ENCODE assay signal across 8 cellular contexts in the genomic region with DNA sequence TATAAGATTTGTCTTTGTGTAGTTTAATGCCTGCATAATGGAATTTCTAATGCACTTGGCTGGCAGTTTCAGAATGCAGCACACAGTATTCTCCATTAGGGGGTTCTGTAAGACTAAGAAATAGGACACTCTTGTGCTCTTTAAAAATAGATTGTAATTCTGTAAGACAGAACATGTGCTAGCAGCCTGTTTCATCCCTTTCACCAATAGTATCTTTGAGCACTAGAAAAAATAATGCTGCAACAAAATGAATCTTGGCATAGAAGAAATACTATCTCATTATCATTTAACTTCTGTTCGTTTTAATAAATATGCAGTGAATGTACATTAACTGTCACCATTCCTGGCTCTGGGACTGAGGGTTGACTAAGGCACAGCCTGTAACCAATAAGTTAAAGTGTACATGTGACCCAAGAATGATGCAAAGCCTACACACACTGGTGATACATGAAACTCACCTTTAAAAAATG. TPM values are rescaled to one million over a fixed set of nuclear protein-coding genes. Genes with fewer than 3 reads are reported as not detected.
DNase-seq lines count a peak whose midpoint lies in the region; ATAC-seq and TF ChIP-seq lines count a peak whose summit lies in the region.

No MANE protein-coding gene starts in this region.

- H3K36me3 Mint-ChIP-seq in effector memory CD8-positive, alpha-beta T cell (ENCODE audit: insufficient read depth): no peaks in the 10 kb centered on the region
- H3K36me3 Mint-ChIP-seq in activated T-helper 2 cell treated with anti-CD3 and anti-CD28 coated beads, Interferon-gamma antibody, Interleukin-2, Interleukin-4, amounts not matched to agents 10 μg/mL and 5 μg/mL and 100 μg/mL, durations not matched to agents 14 hours and 24 hours and 36 hours (ENCODE audit: low read depth): peaks cover 2% of the 10 kb centered on the region

- intact Hi-C loops in activated T-helper 2 cell treated with anti-CD3 and anti-CD28 coated beads, Interferon-gamma antibody, Interleukin-2, Interleukin-4, amounts not matched to agents 10 μg/mL and 5 μg/mL and 100 μg/mL, durations not matched to agents 14 hours and 24 hours and 36 hours (cut with micrococcal nuclease): no loop called here

- H3K27ac ChIP-seq in C4-2B: no peak overlapping the region

- peaks cover 2 to 4% of the 10 kb centered on the region in 2 donors for H3K4me1 Mint-ChIP-seq in effector memory CD8-positive, alpha-beta T cell (ENCODE audit: low read depth in 2 of 2)
- H3K4me1 Mint-ChIP-seq in activated T-helper 2 cell treated with anti-CD3 and anti-CD28 coated beads, Interferon-gamma antibody, Interleukin-2, Interleukin-4, amounts not matched to agents 10 μg/mL and 5 μg/mL and 100 μg/mL, durations not matched to agents 14 hours and 24 hours and 36 hours (ENCODE audit: low read depth): peaks cover 3% of the 10 kb centered on the region

- H3K4me3 Mint-ChIP-seq in effector memory CD8-positive, alpha-beta T cell: no peak overlapping the region
- H3K4me3 Mint-ChIP-seq in activated T-helper 2 cell treated with anti-CD3 and anti-CD28 coated beads, Interferon-gamma antibody, Interleukin-2, Interleukin-4, amounts not matched to agents 10 μg/mL and 5 μg/mL and 100 μg/mL, durations not matched to agents 14 hours and 24 hours and 36 hours (ENCODE audit: low read depth): no peak overlapping the region

- DNase-seq in HT-29 (ENCODE audit: low spot score): peak; percentile 68
- peak; percentile 56 for DNase-seq in OCI-M1 (lab: John Stamatoyannopoulos, UW)
- DNase-seq in effector memory CD8-positive, alpha-beta T cell: no peak
- peak; percentile 66 for DNase-seq in middle frontal gyrus (ENCODE audit: extremely low spot score, low spot score)
- no peak for DNase-seq in stimulated activated CD4-positive, alpha-beta T cell treated with anti-CD3 and anti-CD28 coated beads, Interleukin-4, amount 100 ng/mL, for 1 hour
- DNase-seq in activated T-helper 2 cell treated with anti-CD3 and anti-CD28 coated beads, Interferon-gamma antibody, Interleukin-2, Interleukin-4, amounts not matched to agents 10 μg/mL and 5 μg/mL and 100 μg/mL, durations not matched to agents 14 hours and 24 hours and 36 hours (ENCODE audit: low spot score): no peak

- H3K9me3 Mint-ChIP-seq in effector memory CD8-positive, alpha-beta T cell: no peaks in the 10 kb centered on the region
- H3K9me3 Mint-ChIP-seq in activated T-helper 2 cell treated with anti-CD3 and anti-CD28 coated beads, Interferon-gamma antibody, Interleukin-2, Interleukin-4, amounts not matched to agents 10 μg/mL and 5 μg/mL and 100 μg/mL, durations not matched to agents 14 hours and 24 hours and 36 hours: peaks cover under 1% of the 10 kb centered on the region

- H3K27me3 Mint-ChIP-seq in effector memory CD8-positive, alpha-beta T cell: no peaks in the 10 kb centered on the region
- H3K27me3 Mint-ChIP-seq in activated T-helper 2 cell treated with anti-CD3 and anti-CD28 coated beads, Interferon-gamma antibody, Interleukin-2, Interleukin-4, amounts not matched to agents 10 μg/mL and 5 μg/mL and 100 μg/mL, durations not matched to agents 14 hours and 24 hours and 36 hours (ENCODE audit: low read depth): no peaks in the 10 kb centered on the region

- ATAC-seq in GM18909 (IDR thresholded peaks at IDR 0.05; ENCODE audit: poor library complexity, unreplicated experiment): peak; percentile 77
- peak; percentile 24 for ATAC-seq in effector memory CD8-positive, alpha-beta T cell (replicated peaks)

- peak; percentile 73 for TF ChIP-seq CTCF in C4-2B (conservative IDR thresholded peaks at IDR 0.05)

- no peak overlapping the region for H3K27ac Mint-ChIP-seq in effector memory CD8-positive, alpha-beta T cell
- H3K27ac Mint-ChIP-seq in activated T-helper 2 cell treated with anti-CD3 and anti-CD28 coated beads, Interferon-gamma antibody, Interleukin-2, Interleukin-4, amounts not matched to agents 10 μg/mL and 5 μg/mL and 100 μg/mL, durations not matched to agents 14 hours and 24 hours and 36 hours: no peak overlapping the region

RNA-seq across cellular contexts. Expression of a gene that starts 23.8 kb away (rescaled TPM):
- total RNA-seq in HT-29 (2014; rRNA removed; shearing (Covaris generic)): 42.6 and 46.3 TPM in 2 replicates
- total RNA-seq in activated T-helper 2 cell treated with anti-CD3 and anti-CD28 coated beads, Interferon-gamma antibody, Interleukin-2, Interleukin-4, amounts not matched to agents 10 μg/mL and 5 μg/mL and 100 μg/mL, durations not matched to agents 14 hours and 24 hours and 36 hours: 41.4 and 42.3 TPM in 2 replicates

Comparison
In these comparisons a context has a peak if more than half of its experiments do, and no peak if none do; other contexts are left out.
1. DNase-seq: peak in HT-29 (single experiment), OCI-M1 (single experiment) and middle frontal gyrus (single experiment); none in effector memory CD8-positive, alpha-beta T cell (0 of 3), stimulated activated CD4-positive, alpha-beta T cell treated with anti-CD3 and anti-CD28 coated beads, Interleukin-4, amount 100 ng/mL, for 1 hour (single experiment) and activated T-helper 2 cell treated with anti-CD3 and anti-CD28 coated beads, Interferon-gamma antibody, Interleukin-2, Interleukin-4, amounts not matched to agents 10 μg/mL and 5 μg/mL and 100 μg/mL, durations not matched to agents 14 hours and 24 hours and 36 hours (single experiment).